ENCODE assay signal across 8 cellular contexts in genomic region chr16:68645494-68646388, GRCh38. TPM values are rescaled to one million over a fixed set of nuclear protein-coding genes. Genes with fewer than 3 reads are reported as not detected.
A peak's percentile ranks its signal among the peaks of the same experiment; 100 is the strongest.
DNase-seq lines count a peak whose midpoint lies in the region; ATAC-seq, FAIRE-seq and TF ChIP-seq lines count a peak whose summit lies in the region.

No MANE protein-coding gene starts in this region.

- H3K4me1 ChIP-seq in right cardiac atrium (ENCODE audit: control insufficient read depth, insufficient read depth, low read length): no peaks in the 10 kb centered on the region
- H3K4me1 ChIP-seq in heart left ventricle: peaks cover 0 to 27% (median 10%) of the 10 kb centered on the region in 12 donors
- H3K4me1 ChIP-seq in GM12878 (ENCODE audit: control insufficient read depth, insufficient read depth, low read length): no peaks in the 10 kb centered on the region
- H3K4me1 ChIP-seq in vagina: peaks cover 29% of the 10 kb centered on the region
- H3K4me1 ChIP-seq in adrenal gland (replicated peaks in 1 of 2): peaks cover 0 to 7% of the 10 kb centered on the region in 2 donors

- no peaks in the 10 kb centered on the region for H3K9me3 ChIP-seq in right cardiac atrium (ENCODE audit: control insufficient read depth, low read length)
- H3K9me3 ChIP-seq in heart left ventricle: no peaks in the 10 kb centered on the region
- H3K9me3 ChIP-seq in GM12878 (replicated peaks; ENCODE audit: control insufficient read depth, insufficient read depth, low read length): no peaks in the 10 kb centered on the region; the same call in 2 of the 3 replicates
- H3K9me3 ChIP-seq in vagina: no peaks in the 10 kb centered on the region
- no peaks in the 10 kb centered on the region for H3K9me3 ChIP-seq in adrenal gland (replicated peaks in 1 of 3)

- POLR2A ChIA-PET in GM12878 (lab: Charles Lee): no interaction called here

- H3K9ac ChIP-seq in GM12878 (ENCODE audit: control insufficient read depth, insufficient read depth, low read length): no peak overlapping the region

- H3K27ac ChIP-seq in right cardiac atrium (ENCODE audit: low read length) (no peak overlapping the region), heart left ventricle (no peak overlapping the region), GM12878 (ENCODE audit: control insufficient read depth, insufficient read depth) (no peak overlapping the region), vagina (peak overlapping the region; percentile 61), adrenal gland (no peak overlapping the region)

- TF ChIP-seq EP300 in GM12878 (IDR thresholded peaks at IDR 0.05; ENCODE audit: borderline replicate concordance in 1 of 2, control insufficient read depth in 1 of 2, low read depth in 2 of 2, low read length in 2 of 2): no peak

- TF ChIP-seq RAD21 in GM12878 (IDR thresholded peaks at IDR 0.05; ENCODE audit: insufficient read depth, low read depth, low read length): no peak

- no peaks in the 10 kb centered on the region for H3K27me3 ChIP-seq in right cardiac atrium (ENCODE audit: control insufficient read depth, insufficient read depth)
- peaks cover 23 to 94% (median 57%) of the 10 kb centered on the region in 9 donors for H3K27me3 ChIP-seq in heart left ventricle
- H3K27me3 ChIP-seq in GM12878 (replicated peaks in 1 of 2; ENCODE audit: control insufficient read depth in 2 of 2, insufficient read depth in 2 of 2, low read length in 1 of 2): peaks cover 9 to 16% of the 10 kb centered on the region in 2 experiments
- H3K27me3 ChIP-seq in vagina: no peaks in the 10 kb centered on the region
- H3K27me3 ChIP-seq in adrenal gland: peaks cover 46% of the 10 kb centered on the region

- TF ChIP-seq CTCF in heart left ventricle (IDR thresholded peaks at IDR 0.05) (no peak), GM12878 (IDR thresholded peaks at IDR 0.05 in 2 of 3, conservative IDR thresholded peaks at IDR 0.05 in 1 of 3; ENCODE audit: control insufficient read depth in 2 of 3, extremely low read depth in 1 of 3, insufficient read depth in 1 of 3, low read depth in 3 of 3, low read length in 3 of 3) (no peak), lower leg skin (IDR thresholded peaks at IDR 0.05) (no peak), vagina (IDR thresholded peaks at IDR 0.05) (no peak), adrenal gland (IDR thresholded peaks at IDR 0.05) (no peak)

- H3K36me3 ChIP-seq in heart left ventricle (no peaks in the 10 kb centered on the region), GM12878 (ENCODE audit: control insufficient read depth in 2 of 2, insufficient read depth in 2 of 2, low read length in 1 of 2) (no peaks in the 10 kb centered on the region), vagina (no peaks in the 10 kb centered on the region), adrenal gland (replicated peaks in 1 of 2) (no peaks in the 10 kb centered on the region)

- CTCF ChIA-PET in GM12878 (lab: Yijun Ruan, JAX): no interaction called here

- H3K4me2 ChIP-seq in GM12878 (ENCODE audit: control insufficient read depth, insufficient read depth): no peak overlapping the region

- TF ChIP-seq POLR2A in heart left ventricle (IDR thresholded peaks at IDR 0.05): no peak
- TF ChIP-seq POLR2A in GM12878 (IDR thresholded peaks at IDR 0.05; ENCODE audit: low read depth, low read length): no peak
- no peak for TF ChIP-seq POLR2A in lower leg skin (IDR thresholded peaks at IDR 0.05)
- TF ChIP-seq POLR2A in vagina (IDR thresholded peaks at IDR 0.05): no peak
- TF ChIP-seq POLR2A in erythroblast (IDR thresholded peaks at IDR 0.05; ENCODE audit: low read length): no peak
- no peak for TF ChIP-seq POLR2A in adrenal gland (IDR thresholded peaks at IDR 0.05)

- intact Hi-C loops in right cardiac atrium (cut with DNase I) (no loop called here), heart left ventricle (cut with DNase I) (no loop called here), GM12878 (cut with micrococcal nuclease; ENCODE audit: unreplicated experiment) (no loop called here), lower leg skin (cut with DNase I; ENCODE audit: low total_unique reads) (no loop called here), vagina (cut with DNase I) (no loop called here), adrenal gland (cut with DNase I) (no loop called here)

- 3% methylated on average over 66 of the region's 66 CpGs for WGBS in right cardiac atrium
- 1 to 2% (median 2%) methylated on average over 24 to 66 of the region's 66 CpGs for WGBS in heart left ventricle, 4 donors
- WGBS in GM12878 (ENCODE audit: insufficient coverage, insufficient replicate concordance, low lambda C conversion rate, missing lambda C conversion rate): 41% methylated on average over 59 of the region's 66 CpGs
- 2% methylated on average over 30 to 59 of the region's 66 CpGs for WGBS in lower leg skin, 2 donors
- 2 to 4% (median 4%) methylated on average over 33 to 66 of the region's 66 CpGs for whole genome bisulfite sequencing in adrenal gland, 4 donors

- ATAC-seq in right cardiac atrium (peak; percentile 44 to 47), heart left ventricle (no peak), GM12878 (peak; percentile 34; the same call in 2 of the 3 replicates)

- H4K20me1 ChIP-seq in GM12878 (ENCODE audit: control insufficient read depth, insufficient read depth): no peaks in the 10 kb centered on the region

- FAIRE-seq in GM12878 (lab: Jason Lieb, UNC): no peak

- H3K79me2 ChIP-seq in GM12878 (ENCODE audit: control insufficient read depth, insufficient read depth, low read length): no peaks in the 10 kb centered on the region

- SMC1A ChIA-PET in GM12878 (lab: Charles Lee; ENCODE audit: uncharacterized antibody, unreplicated experiment): no interaction called here

- no TSS peak for BruUV-seq in GM12878 (replicated peaks; lab: Mats Ljungman, UMichigan)

- H3K4me3 ChIP-seq in right cardiac atrium (ENCODE audit: low read length) (no peak overlapping the region), heart left ventricle (peak overlapping the region in 2 of 12 donors; percentile 21 to 26), GM12878 (no peak overlapping the region), lower leg skin (ENCODE audit: low read depth, poor library complexity, severe bottlenecking) (peak overlapping the region; percentile 5), vagina (peak overlapping the region; percentile 42 to 53), adrenal gland (peak overlapping the region in 1 of 4 donors; percentile 36)

- no peak overlapping the region for H2AFZ ChIP-seq in GM12878 (ENCODE audit: control insufficient read depth, low read depth, low read length)

- RAD21 ChIA-PET in GM12878 (lab: Charles Lee; ENCODE audit: unreplicated experiment): no interaction called here

- DNase-seq in right cardiac atrium: peak in 1 of 3 donors; percentile 46
- DNase-seq in heart left ventricle: no peak
- DNase-seq in GM12878 (ENCODE audit: low read depth, low spot score): no peak
- no peak for DNase-seq in lower leg skin (ENCODE audit: low spot score in 2 of 2)
- DNase-seq in vagina (ENCODE audit: extremely low spot score in 2 of 2): no peak
- no peak for DNase-seq in HCEC 1CT
- DNase-seq in erythroblast (lab: John Stamatoyannopoulos, UW): no peak
- no peak for DNase-seq in adrenal gland

- in situ Hi-C loops in GM12878 (cut with MboI): no loop called here

TF ChIP-seq in GM12878, 131 proteins besides CTCF, POLR2A, EP300 and RAD21:
- no peak for TF ChIP-seq SIN3A (IDR thresholded peaks at IDR 0.05; ENCODE audit: low read depth, low read length)
- peak; percentile 16 for TF ChIP-seq USF1 (IDR thresholded peaks at IDR 0.05; ENCODE audit: borderline replicate concordance, extremely low read length, insufficient read depth, low read depth, low read length)

RNA-seq across cellular contexts. Expression of gene CDH3, which starts 0.6 kb away (rescaled TPM):
- total RNA-seq in right cardiac atrium (under 1 TPM in 3 of 4 donors, not detected in 1; 0.14 to 0.29 (median 0.25) TPM), heart left ventricle (1 to 10 TPM in 1 of 9 donors, not detected in 8; 3.8 TPM), GM12878 (2014; rRNA removed) (0.05 and 0.34 TPM in 2 replicates), GM12878 (2014; rRNA removed; fragmentation: Illumina TruSeq; extraction: Trizol) (not detected in 2 replicates), GM12878 (2021) (0.13 and 0.44 TPM in 2 replicates), lower leg skin (10 to 100 TPM; 34.1 to 43.9 (median 39.7) TPM), vagina (35.4 TPM), adrenal gland (1 to 10 TPM in 5 of 8 donors, under 1 TPM in 2, not detected in 1; 0.29 to 2.5 (median 1.1) TPM)
- polyA plus RNA-seq in right cardiac atrium (0.09 TPM), heart left ventricle (under 1 TPM in 1 of 2 donors, not detected in 1; 0.01 TPM), GM12878 (2011; rRNA removed) (0.08 TPM in 1 of 2 replicates, not detected in the other), GM12878 (2014; fragmentation: Illumina TruSeq; extraction: Trizol) (0.12 TPM in 1 of 2 replicates, not detected in the other), GM12878 (2014; fragmentation: Nextera tagmentation; extraction: Ambion mirVana) (not detected), GM12878 (2014; rRNA removed) (0.05 and 0.08 TPM in 2 replicates), GM12878 (2016; fragmentation: Nextera tagmentation; extraction: Ambion mirVana) (not detected), adrenal gland (under 1 TPM; 0.16 to 0.97 (median 0.20) TPM)
- 0.33 and 0.34 TPM in 2 replicates for total RNA-seq in GM12878 (2013; cell fraction: nucleolus; rRNA removed)
- not detected for polyA plus RNA-seq in GM12878 (2011; ENCODE audit: low read depth)
- polyA plus RNA-seq in GM12878 (2011; cell fraction: cytosol; rRNA removed): 0.05 and 0.12 TPM in 2 replicates
- not detected in 2 replicates for polyA plus RNA-seq in GM12878 (2011; cell fraction: nucleus; rRNA removed)
- 0.05 TPM in 1 of 2 replicates, not detected in the other for polyA plus RNA-seq in GM12878 (2012)
- polyA minus RNA-seq in GM12878 (2011; rRNA and poly(A)+ RNA removed): 0.15 and 0.22 TPM in 2 replicates
- polyA minus RNA-seq in GM12878 (2011; cell fraction: cytosol; rRNA and poly(A)+ RNA removed): not detected in 2 replicates
- 0.12 TPM in 1 of 2 replicates, not detected in the other for polyA minus RNA-seq in GM12878 (2011; cell fraction: nucleus; rRNA and poly(A)+ RNA removed)

Comparison
In these comparisons a context has a peak if more than half of its experiments do, and no peak if none do; other contexts are left out.
1. ATAC-seq: peak in right cardiac atrium (2 of 2) and GM12878 (single experiment); none in heart left ventricle (0 of 4).
2. H3K4me3 ChIP-seq: peak in lower leg skin (single experiment) and vagina (2 of 2); none in right cardiac atrium (single experiment) and GM12878 (single experiment).